In the genomic region with DNA sequence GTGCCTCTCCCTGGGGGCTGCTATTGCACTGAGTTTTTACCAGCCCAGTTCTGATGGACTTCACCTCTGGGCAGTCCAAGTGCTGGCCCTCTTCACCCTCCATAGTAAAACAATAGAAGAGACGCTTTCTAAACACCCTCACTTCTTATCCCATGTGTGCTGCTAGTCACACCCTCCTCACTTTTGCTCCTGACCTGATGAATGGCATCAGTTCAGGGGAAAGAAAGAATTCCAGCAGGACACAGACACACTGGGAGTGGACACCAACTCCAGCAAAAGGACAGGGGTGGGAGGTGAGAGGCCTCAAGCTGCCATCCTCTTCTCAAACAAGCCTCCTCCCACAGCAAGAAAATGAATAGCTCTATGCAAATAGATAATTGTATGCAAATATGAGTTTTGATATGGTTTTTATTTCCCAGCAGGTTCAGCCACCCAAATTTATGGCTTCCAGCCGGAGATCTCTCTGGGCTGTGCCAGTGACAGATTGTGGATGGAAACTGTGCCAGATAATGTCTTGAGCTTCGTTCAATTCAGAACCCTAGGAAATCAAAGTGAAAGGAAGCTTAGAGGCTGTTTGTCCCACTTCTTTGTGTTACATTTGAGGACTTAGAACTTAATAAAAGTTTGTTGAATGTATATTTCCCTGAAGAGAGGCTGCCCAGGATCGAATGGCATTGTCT, we compare ENCODE assay signal across 16 cellular contexts.
A peak's percentile ranks its signal among the peaks of the same experiment; 100 is the strongest.
DNase-seq lines count a peak whose midpoint lies in the region; ATAC-seq and TF ChIP-seq lines count a peak whose summit lies in the region.
"Had no signal": no experiment of that assay in that cellular context is flagged by ENCODE, and none has a peak within 500 bp of the region (broad histone marks: within the 10 kb centered on the region; RNA-seq: fewer than 3 reads in every experiment).

No MANE protein-coding gene starts in this region.

- H3K4me3 ChIP-seq in esophagus muscularis mucosa: no peak overlapping the region
- H3K4me3 ChIP-seq: HAP-1 had no signal

- H3K36me3 Mint-ChIP-seq in MCF 10A (ENCODE audit: insufficient read depth, unreplicated experiment): no peaks in the 10 kb centered on the region
- H3K36me3 Mint-ChIP-seq: CD4-positive, alpha-beta memory T cell had no signal

- no peaks in the 10 kb centered on the region for H3K36me3 ChIP-seq in esophagus muscularis mucosa
- H3K36me3 ChIP-seq: BE2C, HAP-1 had no signal

- WGBS in esophagus muscularis mucosa: 58% methylated on average over 4 of the region's 4 CpGs

- ATAC-seq in foreskin keratinocyte: no peak

- H3K27me3 ChIP-seq in esophagus muscularis mucosa: no peaks in the 10 kb centered on the region
- no peaks in the 10 kb centered on the region for H3K27me3 ChIP-seq in foreskin keratinocyte
- H3K27me3 ChIP-seq: BE2C had no signal

- H3K4me3 Mint-ChIP-seq in MCF 10A (ENCODE audit: unreplicated experiment): no peak overlapping the region
- H3K4me3 Mint-ChIP-seq: CD4-positive, alpha-beta memory T cell had no signal

- POLR2A ChIA-PET in MCF 10A (lab: Yijun Ruan, JAX): no interaction called here

- in situ Hi-C loops in G401 (cut with HindIII; ENCODE audit: low sequenced_read_pairs): no loop called here

- TF ChIP-seq POLR2A in esophagus muscularis mucosa (IDR thresholded peaks at IDR 0.05; ENCODE audit: low read depth): no peak

- no peaks in the 10 kb centered on the region for H3K9me3 Mint-ChIP-seq in MCF 10A (ENCODE audit: unreplicated experiment)

- DNase-seq in G401 (ENCODE audit: low spot score) (peak; percentile 76), NCI-H526 treated with DMSO at 0.1 percent for 48 hours (lab: John Stamatoyannopoulos, UW) (peak; percentile 74), esophagus muscularis mucosa (ENCODE audit: extremely low spot score) (peak; percentile 80), superior temporal gyrus (ENCODE audit: extremely low spot score) (peak; percentile 25), MCF 10A (ENCODE audit: unreplicated experiment) (no peak), foreskin keratinocyte (no peak)
- no peak for DNase-seq in stimulated activated CD4-positive, alpha-beta T cell treated with anti-CD3 and anti-CD28 coated beads, Interleukin-12 subunit alpha, Interleukin-12 subunit beta, amount 100 ng/mL, for 4 hours
- DNase-seq: BE2C; CD4-positive, alpha-beta memory T cell; COR-L47; DMS153; DMS79 treated with DMSO at 0.1 percent for 48 hours; EL; GDM1 had no signal

- H3K27ac ChIP-seq in esophagus muscularis mucosa (replicated peaks in 1 of 4): no peak overlapping the region
- no peak overlapping the region for H3K27ac ChIP-seq in foreskin keratinocyte
- H3K27ac ChIP-seq: C4-2B had no signal

- intact Hi-C loops in esophagus muscularis mucosa (cut with DNase I): no loop called here
- intact Hi-C loops in MCF 10A (cut with micrococcal nuclease): no loop called here

- no peak for TF ChIP-seq CTCF in esophagus muscularis mucosa (IDR thresholded peaks at IDR 0.05)
- no peak for TF ChIP-seq CTCF in MCF 10A (IDR thresholded peaks at IDR 0.05; ENCODE audit: unreplicated experiment)
- no peak for TF ChIP-seq CTCF in foreskin keratinocyte (conservative IDR thresholded peaks at IDR 0.05)

- no peaks in the 10 kb centered on the region for H3K4me1 Mint-ChIP-seq in MCF 10A (ENCODE audit: insufficient read depth, unreplicated experiment)
- H3K4me1 Mint-ChIP-seq: CD4-positive, alpha-beta memory T cell had no signal

- no peaks in the 10 kb centered on the region for H3K9me3 ChIP-seq in esophagus muscularis mucosa
- H3K9me3 ChIP-seq: BE2C, HAP-1 had no signal

- no TSS peak for BruUV-seq in MCF 10A (replicated peaks; lab: Mats Ljungman, UMichigan)

- CTCF ChIA-PET in MCF 10A (lab: Yijun Ruan, JAX): interaction anchor here (1.2 kb wide), 1 partner anchor 253 kb away, joined by 3 read pairs; no protein-coding TSS in a partner anchor

- H3K4me1 ChIP-seq in esophagus muscularis mucosa (no peaks in the 10 kb centered on the region), foreskin keratinocyte (no peaks in the 10 kb centered on the region)
- H3K4me1 ChIP-seq: BE2C, HAP-1 had no signal

- H3K27ac Mint-ChIP-seq in MCF 10A (ENCODE audit: low read depth, unreplicated experiment): no peak overlapping the region

- H3K27me3 Mint-ChIP-seq in MCF 10A (ENCODE audit: insufficient read depth, unreplicated experiment): peaks cover 11% of the 10 kb centered on the region
- H3K27me3 Mint-ChIP-seq: CD4-positive, alpha-beta memory T cell had no signal

- no peak for TF ChIP-seq EP300 in esophagus muscularis mucosa (IDR thresholded peaks at IDR 0.05)

Comparison
In these comparisons a context has a peak if more than half of its experiments do, and no peak if none do; other contexts are left out.
1. DNase-seq: peak in G401 (single experiment), NCI-H526 treated with DMSO at 0.1 percent for 48 hours (single experiment), esophagus muscularis mucosa (single experiment) and superior temporal gyrus (single experiment); none in stimulated activated CD4-positive, alpha-beta T cell treated with anti-CD3 and anti-CD28 coated beads, Interleukin-12 subunit alpha, Interleukin-12 subunit beta, amount 100 ng/mL, for 4 hours (single experiment), MCF 10A (single experiment) and foreskin keratinocyte (0 of 2).